ENCODE assay signal across 9 cellular contexts in the genomic region with DNA sequence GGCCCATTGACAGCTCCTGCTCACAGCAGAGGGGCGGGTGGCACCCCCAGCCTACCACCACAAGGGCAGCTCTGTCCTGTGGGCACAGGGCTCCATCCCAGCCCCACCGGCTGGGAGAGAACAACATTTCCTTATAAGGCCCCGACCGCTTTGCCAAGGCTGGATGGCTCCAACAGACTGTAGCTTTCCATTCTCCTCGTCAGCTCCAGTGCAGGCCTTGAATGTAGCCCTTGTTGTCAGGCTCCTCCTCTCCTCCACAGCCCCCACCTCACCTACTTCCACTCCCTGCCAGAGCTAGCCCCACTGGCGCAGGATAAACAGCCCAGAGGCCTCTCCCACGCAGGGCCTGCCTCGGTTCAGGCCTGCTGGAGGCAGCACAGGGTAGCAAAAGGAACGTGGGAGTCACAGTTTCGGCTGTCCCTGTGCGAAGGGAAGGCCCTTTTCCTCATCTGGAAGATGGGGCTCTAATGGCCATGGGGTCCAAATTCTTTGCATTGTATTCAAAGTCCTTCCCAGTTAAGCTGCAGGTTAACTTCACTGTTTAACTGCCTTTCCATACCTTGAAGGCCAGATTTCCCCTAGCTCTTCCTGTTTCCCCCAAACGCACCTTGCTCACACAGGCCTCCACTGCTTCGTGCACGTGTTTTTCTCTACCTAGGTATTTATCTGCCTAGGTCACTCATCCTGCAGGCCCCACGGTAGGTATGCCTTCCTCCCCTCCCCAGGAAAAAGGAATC.
DNase-seq lines count a peak whose midpoint lies in the region; ATAC-seq and TF ChIP-seq lines count a peak whose summit lies in the region.
"Had no signal": no experiment of that assay in that cellular context is flagged by ENCODE, and none has a peak within 500 bp of the region (broad histone marks: within the 10 kb centered on the region; RNA-seq: fewer than 3 reads in every experiment).

No MANE protein-coding gene starts in this region.

- peaks cover 7% of the 10 kb centered on the region for H3K27me3 ChIP-seq in cardiac muscle cell

- H3K27ac ChIP-seq in VCaP (peak overlapping the region; percentile 34), cardiac muscle cell (no peak overlapping the region)
- H3K27ac ChIP-seq: HL-60 had no signal

- DNase-seq in C1 segment of cervical spinal cord (lab: John Stamatoyannopoulos, UW) (peak; percentile 15 to 100 (median 94)), cardiac muscle cell (ENCODE audit: low read depth in 1 of 2, low spot score in 1 of 2) (peak; percentile 36 to 92), occipital lobe (lab: John Stamatoyannopoulos, UW) (peak; percentile 95), germinal center (ENCODE audit: low spot score) (no peak)
- DNase-seq in activated T-cell treated with anti-CD3 and anti-CD28 coated beads, Interleukin-2, amount 50 U/mL, for 1 hour: no peak
- no peak for DNase-seq in activated CD8-positive, alpha-beta memory T cell treated with anti-CD3 and anti-CD28 coated beads, Interleukin-2, amount 50 U/mL, for 48 hours

- no peak for ATAC-seq in GM18907 (IDR thresholded peaks at IDR 0.05; ENCODE audit: unreplicated experiment)

- no peaks in the 10 kb centered on the region for H3K36me3 ChIP-seq in cardiac muscle cell

- peaks cover 7% of the 10 kb centered on the region for H3K4me1 ChIP-seq in cardiac muscle cell (ENCODE audit: low read depth)

- H3K4me3 ChIP-seq in cardiac muscle cell: no peak overlapping the region

- TF ChIP-seq CTCF in VCaP (conservative IDR thresholded peaks at IDR 0.05) (no peak), cardiac muscle cell (IDR thresholded peaks at IDR 0.05; ENCODE audit: low read depth, low read length) (peak; percentile 51)

- no peaks in the 10 kb centered on the region for H3K9me3 ChIP-seq in cardiac muscle cell (ENCODE audit: low read depth)

Comparison
In these comparisons a context has a peak if more than half of its experiments do, and no peak if none do; other contexts are left out.
1. DNase-seq: peak in C1 segment of cervical spinal cord (14 of 14), cardiac muscle cell (2 of 2) and occipital lobe (single experiment); none in germinal center (single experiment), activated T-cell treated with anti-CD3 and anti-CD28 coated beads, Interleukin-2, amount 50 U/mL, for 1 hour (single experiment) and activated CD8-positive, alpha-beta memory T cell treated with anti-CD3 and anti-CD28 coated beads, Interleukin-2, amount 50 U/mL, for 48 hours (single experiment).